21 cellular contexts compared by ENCODE assay signal in the genomic region with DNA sequence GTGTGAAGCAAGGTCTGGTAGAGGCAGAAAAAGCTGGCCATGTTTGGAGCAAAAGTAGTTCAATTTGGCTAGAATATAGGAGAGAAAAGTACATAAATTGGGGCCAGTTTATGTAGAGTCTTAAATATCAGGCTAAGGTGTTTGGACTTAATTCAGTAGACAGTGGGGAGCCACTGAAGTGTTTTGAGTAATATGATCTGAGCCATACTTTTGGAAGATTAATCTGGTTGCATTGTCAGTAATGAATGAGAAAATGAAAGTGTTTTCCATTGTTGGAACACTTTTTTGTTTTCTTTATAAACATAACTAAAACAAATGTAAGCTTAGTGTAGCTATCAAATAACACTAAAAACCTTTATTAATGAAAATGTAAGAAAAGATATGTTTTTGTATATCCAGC. TPM values are rescaled to one million over a fixed set of nuclear protein-coding genes. Genes with fewer than 3 reads are reported as not detected.
A peak's percentile ranks its signal among the peaks of the same experiment; 100 is the strongest.
DNase-seq lines count a peak whose midpoint lies in the region; ATAC-seq lines count a peak whose summit lies in the region.
"Had no signal": no experiment of that assay in that cellular context is flagged by ENCODE, and none has a peak within 500 bp of the region (broad histone marks: within the 10 kb centered on the region; RNA-seq: fewer than 3 reads in every experiment).

No MANE protein-coding gene starts in this region.

- no peak overlapping the region for H3K27ac Mint-ChIP-seq in activated CD8-positive, alpha-beta T cell treated with anti-CD3 and anti-CD28 coated beads, Interleukin-2, amount 10 ng/mL, durations not matched to agents 7 days and 5 days
- H3K27ac Mint-ChIP-seq: activated CD4-positive, alpha-beta T cell treated with anti-CD3 and anti-CD28 coated beads for 36 hours; activated T-helper 17 cell treated with anti-CD3 and anti-CD28 coated beads, Interleukin-2, amount 50 U/mL, for 72 hours; CD4-positive, CD25-positive, alpha-beta regulatory T cell had no signal

- CTCF ChIA-PET in activated CD8-positive, alpha-beta T cell treated with anti-CD3 and anti-CD28 coated beads, Interleukin-2, amount 10 ng/mL, durations not matched to agents 7 days and 5 days (lab: Charles Lee) = interaction anchor here (1.0 to 3.0 kb wide), 5 partner anchors 43 to 278 kb away, joined by 3 to 11 read pairs (median 3); a partner anchor contains a TSS

- no peak for ATAC-seq in GM21619 (IDR thresholded peaks at IDR 0.05; ENCODE audit: unreplicated experiment)
- no peak for ATAC-seq in activated CD8-positive, alpha-beta T cell treated with anti-CD3 and anti-CD28 coated beads, Interleukin-2, amount 10 ng/mL, durations not matched to agents 7 days and 5 days
- ATAC-seq: activated CD4-positive, alpha-beta T cell treated with anti-CD3 and anti-CD28 coated beads for 36 hours; activated T-helper 17 cell treated with anti-CD3 and anti-CD28 coated beads, Interleukin-2, amount 50 U/mL, for 72 hours; upper lobe of right lung had no signal

- in situ Hi-C loops in KBM-7 (cut with MboI; ENCODE audit: low pct_unique_long_range_greater_than_20kb, low sequenced_read_pairs) = no loop called here

- DNase-seq in NCI-H2171 treated with DMSO at 0.1 percent for 48 hours (lab: John Stamatoyannopoulos, UW) (peak; percentile 74), NCI-H2171 (lab: John Stamatoyannopoulos, UW) (no peak), NCI-H1105 (lab: John Stamatoyannopoulos, UW) (peak; percentile 31), NCI-H69 (lab: John Stamatoyannopoulos, UW) (peak; percentile 65), KBM-7 (no peak), HuH-7 (ENCODE audit: low spot score) (no peak)
- no peak for DNase-seq in activated CD8-positive, alpha-beta T cell treated with anti-CD3 and anti-CD28 coated beads, Interleukin-2, amount 10 ng/mL, durations not matched to agents 7 days and 5 days
- DNase-seq: activated CD4-positive, alpha-beta T cell treated with anti-CD3 and anti-CD28 coated beads for 36 hours; activated naive CD4-positive, alpha-beta T cell treated with anti-CD3 and anti-CD28 coated beads, Interleukin-2, amount 50 U/mL, for 16 hours; CD4-positive, CD25-positive, alpha-beta regulatory T cell; dorsolateral prefrontal cortex; esophagus squamous epithelium; kidney; NCI-H1092; NCI-H2081; NCI-H526 treated with DMSO at 0.1 percent for 48 hours; stimulated activated naive CD4-positive, alpha-beta T cell; SW 1271; upper lobe of right lung had no signal

- no peaks in the 10 kb centered on the region for H3K27me3 Mint-ChIP-seq in activated CD8-positive, alpha-beta T cell treated with anti-CD3 and anti-CD28 coated beads, Interleukin-2, amount 10 ng/mL, durations not matched to agents 7 days and 5 days (ENCODE audit: low read depth)
- H3K27me3 Mint-ChIP-seq: activated CD4-positive, alpha-beta T cell treated with anti-CD3 and anti-CD28 coated beads for 36 hours; activated T-helper 17 cell treated with anti-CD3 and anti-CD28 coated beads, Interleukin-2, amount 50 U/mL, for 72 hours; CD4-positive, CD25-positive, alpha-beta regulatory T cell had no signal

- H3K4me1 Mint-ChIP-seq in activated CD8-positive, alpha-beta T cell treated with anti-CD3 and anti-CD28 coated beads, Interleukin-2, amount 10 ng/mL, durations not matched to agents 7 days and 5 days (ENCODE audit: low read depth) = peaks cover 14% of the 10 kb centered on the region

- H3K9me3 Mint-ChIP-seq in activated CD8-positive, alpha-beta T cell treated with anti-CD3 and anti-CD28 coated beads, Interleukin-2, amount 10 ng/mL, durations not matched to agents 7 days and 5 days (ENCODE audit: insufficient read depth) = no peaks in the 10 kb centered on the region
- H3K9me3 Mint-ChIP-seq: activated T-helper 17 cell treated with anti-CD3 and anti-CD28 coated beads, Interleukin-2, amount 50 U/mL, for 72 hours; CD4-positive, CD25-positive, alpha-beta regulatory T cell had no signal

- peaks cover 3% of the 10 kb centered on the region for H3K36me3 Mint-ChIP-seq in activated CD8-positive, alpha-beta T cell treated with anti-CD3 and anti-CD28 coated beads, Interleukin-2, amount 10 ng/mL, durations not matched to agents 7 days and 5 days (ENCODE audit: low read depth)
- H3K36me3 Mint-ChIP-seq: CD4-positive, CD25-positive, alpha-beta regulatory T cell had no signal

- POLR2A ChIA-PET in activated CD8-positive, alpha-beta T cell treated with anti-CD3 and anti-CD28 coated beads, Interleukin-2, amount 10 ng/mL, durations not matched to agents 7 days and 5 days (lab: Charles Lee) = interaction anchor here (0.6 to 1.2 kb wide), 2 partner anchors 41 to 255 kb away, joined by 3 read pairs; a partner anchor contains a TSS

- H3K4me3 Mint-ChIP-seq in activated CD8-positive, alpha-beta T cell treated with anti-CD3 and anti-CD28 coated beads, Interleukin-2, amount 10 ng/mL, durations not matched to agents 7 days and 5 days = no peak overlapping the region
- H3K4me3 Mint-ChIP-seq: activated CD4-positive, alpha-beta T cell treated with anti-CD3 and anti-CD28 coated beads for 36 hours; activated T-helper 17 cell treated with anti-CD3 and anti-CD28 coated beads, Interleukin-2, amount 50 U/mL, for 72 hours; CD4-positive, CD25-positive, alpha-beta regulatory T cell had no signal

RNA-seq across cellular contexts. Expression of a gene that starts 42.1 kb away (rescaled TPM):
- 10 to 100 TPM; 22.7 to 23.3 TPM for total RNA-seq in activated CD8-positive, alpha-beta T cell treated with anti-CD3 and anti-CD28 coated beads, Interleukin-2, amount 10 ng/mL, durations not matched to agents 7 days and 5 days

Comparison
In these comparisons a context has a peak if more than half of its experiments do, and no peak if none do; other contexts are left out.
1. DNase-seq: peak in NCI-H2171 treated with DMSO at 0.1 percent for 48 hours (single experiment), NCI-H1105 (single experiment) and NCI-H69 (single experiment); none in NCI-H2171 (single experiment), KBM-7 (single experiment), HuH-7 (single experiment) and activated CD8-positive, alpha-beta T cell treated with anti-CD3 and anti-CD28 coated beads, Interleukin-2, amount 10 ng/mL, durations not matched to agents 7 days and 5 days (single experiment).